8 cellular contexts compared by ENCODE assay signal in genomic region chr7:138001529-138002095, GRCh38. TPM values are rescaled to one million over a fixed set of nuclear protein-coding genes. Genes with fewer than 3 reads are reported as not detected.
DNase-seq lines count a peak whose midpoint lies in the region; ATAC-seq and TF ChIP-seq lines count a peak whose summit lies in the region.

A gene with protein sequence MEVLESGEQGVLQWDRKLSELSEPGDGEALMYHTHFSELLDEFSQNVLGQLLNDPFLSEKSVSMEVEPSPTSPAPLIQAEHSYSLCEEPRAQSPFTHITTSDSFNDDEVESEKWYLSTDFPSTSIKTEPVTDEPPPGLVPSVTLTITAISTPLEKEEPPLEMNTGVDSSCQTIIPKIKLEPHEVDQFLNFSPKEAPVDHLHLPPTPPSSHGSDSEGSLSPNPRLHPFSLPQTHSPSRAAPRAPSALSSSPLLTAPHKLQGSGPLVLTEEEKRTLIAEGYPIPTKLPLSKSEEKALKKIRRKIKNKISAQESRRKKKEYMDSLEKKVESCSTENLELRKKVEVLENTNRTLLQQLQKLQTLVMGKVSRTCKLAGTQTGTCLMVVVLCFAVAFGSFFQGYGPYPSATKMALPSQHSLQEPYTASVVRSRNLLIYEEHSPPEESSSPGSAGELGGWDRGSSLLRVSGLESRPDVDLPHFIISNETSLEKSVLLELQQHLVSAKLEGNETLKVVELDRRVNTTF (minus strand): TSS chr7:138002086. CDS start chr7:138001705, 381 bp downstream.

- no peaks in the 10 kb centered on the region for H3K9me3 ChIP-seq in iPS-18c (ENCODE audit: control insufficient read depth, insufficient read depth, low read length)
- H3K9me3 ChIP-seq in spleen, result no peaks in the 10 kb centered on the region

- no peak for TF ChIP-seq POLR2A in spleen (IDR thresholded peaks at IDR 0.05)

- H3K4me1 ChIP-seq in KMS-11 (ENCODE audit: low read depth, poor library complexity, severe bottlenecking), result peaks cover 40% of the 10 kb centered on the region
- peaks cover 21 to 58% (median 37%) of the 10 kb centered on the region in 6 donors for H3K4me1 ChIP-seq in spleen

- H3K27ac ChIP-seq in KMS-11 (peak within 1 kb of the TSS; percentile 81), spleen (peak within 1 kb of the TSS; percentile 79 to 95 (median 90))

- intact Hi-C loops in spleen (cut with DNase I; ENCODE audit: low total_unique reads), result loop anchor here (5.0 to 10.0 kb wide), 2 partner anchors 57 to 736 kb away; no protein-coding TSS in a partner anchor

- TF ChIP-seq CTCF in KMS-11 (conservative IDR thresholded peaks at IDR 0.05; ENCODE audit: low read depth, low read length), result no peak
- TF ChIP-seq CTCF in astrocyte of the spinal cord (IDR thresholded peaks at IDR 0.05; ENCODE audit: low read depth, low read length), result no peak
- TF ChIP-seq CTCF in spleen (IDR thresholded peaks at IDR 0.05 in 8 of 11, conservative IDR thresholded peaks at IDR 0.05 in 3 of 11), result no peak

- peaks cover 48% of the 10 kb centered on the region for H3K79me2 ChIP-seq in KMS-11 (ENCODE audit: insufficient read depth, low read depth)

- peak; percentile 73 for DNase-seq in D341Med (ENCODE audit: low spot score)
- peak; percentile 57 for DNase-seq in T-helper 9 cell
- DNase-seq in astrocyte of the spinal cord (ENCODE audit: low read depth, low spot score), result peak; percentile 68
- DNase-seq in spleen, result peak; percentile 96
- DNase-seq in KG1 (lab: John Stamatoyannopoulos, UW), result no peak

- WGBS in spleen, 5 donors, result 0 to 1% (median 1%) methylated on average over 15 to 47 of the region's 47 CpGs

- H3K4me2 ChIP-seq in KMS-11, result peak within 1 kb of the TSS; percentile 96

- H3K9ac ChIP-seq in KMS-11, result peak within 1 kb of the TSS; percentile 80

- no peak within 1 kb of the TSS for H3K4me3 ChIP-seq in KMS-11 (IDR thresholded peaks at IDR 0.05; ENCODE audit: insufficient read depth, low read depth, low read length)
- peak within 1 kb of the TSS; percentile 95 for H3K4me3 ChIP-seq in astrocyte of the spinal cord (ENCODE audit: low read depth, low read length)
- H3K4me3 ChIP-seq in iPS-18c (ENCODE audit: insufficient read depth, low read depth, low read length), result peak within 1 kb of the TSS; percentile 95
- H3K4me3 ChIP-seq in spleen, result peak within 1 kb of the TSS; percentile 75 to 99 (median 90)

- H3K36me3 ChIP-seq in KMS-11 (ENCODE audit: insufficient read depth), result no peaks in the 10 kb centered on the region
- peaks cover 0 to 4% (median 0%) of the 10 kb centered on the region in 6 donors for H3K36me3 ChIP-seq in spleen

- in situ Hi-C loops in astrocyte of the spinal cord (cut with HindIII; ENCODE audit: low sequenced_read_pairs), result no loop called here

- no peaks in the 10 kb centered on the region; the same call in 1 of the 2 replicates for H4K20me1 ChIP-seq in KMS-11 (ENCODE audit: insufficient read depth)

- H2AFZ ChIP-seq in KMS-11 (ENCODE audit: low read depth), result peak within 1 kb of the TSS; percentile 80

- ATAC-seq in GM21515 (IDR thresholded peaks at IDR 0.05; ENCODE audit: unreplicated experiment), result peak; percentile 31

- no peaks in the 10 kb centered on the region for H3K27me3 ChIP-seq in KMS-11 (ENCODE audit: insufficient read depth, low read depth)
- no peaks in the 10 kb centered on the region for H3K27me3 ChIP-seq in spleen (replicated peaks in 1 of 7)

RNA-seq across cellular contexts. Expression of the gene that starts here (rescaled TPM):
- total RNA-seq in spleen, result 10 to 100 TPM; 29.3 to 68.4 (median 44.9) TPM
- 1 to 10 TPM; 3.5 to 6.1 (median 5.4) TPM for polyA plus RNA-seq in spleen
